ENCODE assay signal across 19 cellular contexts in the genomic region with DNA sequence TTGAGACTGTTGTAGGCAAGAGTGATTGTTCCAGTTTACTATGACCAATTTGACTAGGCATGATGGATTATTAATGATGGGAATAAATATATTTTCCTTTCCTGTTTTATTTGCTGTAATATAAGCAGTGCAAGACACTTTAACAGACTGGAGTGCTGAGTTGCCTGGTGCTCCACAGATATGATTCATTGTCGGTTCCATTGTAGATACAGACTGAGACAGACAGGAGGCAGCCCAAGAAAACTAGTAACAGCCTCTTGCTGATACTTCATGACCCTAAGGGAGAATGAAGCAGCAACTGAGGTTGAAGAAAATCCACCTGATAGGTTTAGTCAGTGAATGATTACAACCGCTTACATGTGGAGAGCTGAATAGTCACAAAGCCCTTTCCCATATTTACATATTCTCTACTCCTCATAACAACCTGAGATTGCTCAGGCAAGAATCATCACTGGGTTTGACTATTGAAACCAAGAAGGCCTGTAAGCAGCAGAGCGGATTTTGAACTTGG.
"Had no signal": no experiment of that assay in that cellular context is flagged by ENCODE, and none has a peak within 500 bp of the region (broad histone marks: within the 10 kb centered on the region; RNA-seq: fewer than 3 reads in every experiment).

No MANE protein-coding gene starts in this region.

- H3K36me3 Mint-ChIP-seq: naive thymus-derived CD8-positive, alpha-beta T cell had no signal

- H3K27ac Mint-ChIP-seq: activated B cell treated with CpG ODN at 0.5 μM for 24 hours; activated CD4-positive, alpha-beta T cell treated with anti-CD3 and anti-CD28 coated beads, Interleukin-2, amount 10 ng/mL, durations not matched to agents 24 days and 14 days; activated CD8-positive, alpha-beta T cell treated with anti-CD3 and anti-CD28 coated beads for 36 hours; activated naive CD4-positive, alpha-beta T cell treated with anti-CD3 and anti-CD28 coated beads, Interleukin-2, amount 10 ng/mL, durations not matched to agents 7 days and 5 days; activated naive CD8-positive, alpha-beta T cell treated with anti-CD3 and anti-CD28 coated beads, Interleukin-2, amount 50 U/mL, for 24 hours; naive thymus-derived CD8-positive, alpha-beta T cell had no signal

- H3K27ac ChIP-seq: ascending aorta, ovary, psoas muscle, tibial nerve, vagina had no signal

- H3K36me3 ChIP-seq: ascending aorta, ovary, tibial nerve, vagina had no signal

- DNase-seq: activated B cell treated with CpG ODN at 0.5 μM for 24 hours; activated CD4-positive, alpha-beta T cell treated with anti-CD3 and anti-CD28 coated beads, Interleukin-2, amount 10 ng/mL, durations not matched to agents 24 days and 14 days; activated CD8-positive, alpha-beta T cell treated with anti-CD3 and anti-CD28 coated beads for 36 hours; activated naive CD4-positive, alpha-beta T cell treated with anti-CD3 and anti-CD28 coated beads, Interleukin-2, amount 10 ng/mL, durations not matched to agents 7 days and 5 days; activated naive CD8-positive, alpha-beta T cell treated with anti-CD3 and anti-CD28 coated beads, Interleukin-2, amount 50 U/mL, for 24 hours; activated T-cell treated with anti-CD3 and anti-CD28 coated beads, Interleukin-2, amount 50 U/mL, for 1 hour; effector CD8-positive, alpha-beta T cell; head of caudate nucleus; kidney glomerular epithelial cell; naive thymus-derived CD8-positive, alpha-beta T cell; ovary; psoas muscle; right cardiac atrium; stimulated activated CD4-positive, alpha-beta T cell treated with anti-CD3 and anti-CD28 coated beads, Interleukin-2, amount 100 ng/mL, for 24 hours; stimulated activated naive CD8-positive, alpha-beta T cell treated with anti-CD3 and anti-CD28 coated beads, Interleukin-15, Interleukin-2, amounts not matched to agents 100 U/mL and 50 U/mL, for 24 hours; substantia nigra had no signal

- ATAC-seq: activated CD8-positive, alpha-beta T cell treated with anti-CD3 and anti-CD28 coated beads for 36 hours; activated naive CD8-positive, alpha-beta T cell treated with anti-CD3 and anti-CD28 coated beads, Interleukin-2, amount 50 U/mL, for 24 hours; naive thymus-derived CD8-positive, alpha-beta T cell; psoas muscle; right cardiac atrium; stimulated activated naive CD8-positive, alpha-beta T cell treated with anti-CD3 and anti-CD28 coated beads, Interleukin-15, Interleukin-2, amounts not matched to agents 100 U/mL and 50 U/mL, for 24 hours had no signal

- H3K9me3 Mint-ChIP-seq: activated B cell treated with CpG ODN at 0.5 μM for 24 hours; activated CD4-positive, alpha-beta T cell treated with anti-CD3 and anti-CD28 coated beads, Interleukin-2, amount 10 ng/mL, durations not matched to agents 24 days and 14 days; activated CD8-positive, alpha-beta T cell treated with anti-CD3 and anti-CD28 coated beads for 36 hours; activated naive CD4-positive, alpha-beta T cell treated with anti-CD3 and anti-CD28 coated beads, Interleukin-2, amount 10 ng/mL, durations not matched to agents 7 days and 5 days; activated naive CD8-positive, alpha-beta T cell treated with anti-CD3 and anti-CD28 coated beads, Interleukin-2, amount 50 U/mL, for 24 hours; naive thymus-derived CD8-positive, alpha-beta T cell had no signal

- H3K27me3 ChIP-seq: ascending aorta, ovary, tibial nerve, vagina had no signal

- H3K9me3 ChIP-seq: ascending aorta, ovary, psoas muscle, vagina had no signal

- H3K4me3 Mint-ChIP-seq: activated B cell treated with CpG ODN at 0.5 μM for 24 hours; activated CD4-positive, alpha-beta T cell treated with anti-CD3 and anti-CD28 coated beads, Interleukin-2, amount 10 ng/mL, durations not matched to agents 24 days and 14 days; activated CD8-positive, alpha-beta T cell treated with anti-CD3 and anti-CD28 coated beads for 36 hours; activated naive CD4-positive, alpha-beta T cell treated with anti-CD3 and anti-CD28 coated beads, Interleukin-2, amount 10 ng/mL, durations not matched to agents 7 days and 5 days; activated naive CD8-positive, alpha-beta T cell treated with anti-CD3 and anti-CD28 coated beads, Interleukin-2, amount 50 U/mL, for 24 hours; naive thymus-derived CD8-positive, alpha-beta T cell had no signal

- H3K27me3 Mint-ChIP-seq: activated B cell treated with CpG ODN at 0.5 μM for 24 hours; activated CD8-positive, alpha-beta T cell treated with anti-CD3 and anti-CD28 coated beads for 36 hours; activated naive CD8-positive, alpha-beta T cell treated with anti-CD3 and anti-CD28 coated beads, Interleukin-2, amount 50 U/mL, for 24 hours had no signal

- H3K4me1 Mint-ChIP-seq: activated naive CD4-positive, alpha-beta T cell treated with anti-CD3 and anti-CD28 coated beads, Interleukin-2, amount 10 ng/mL, durations not matched to agents 7 days and 5 days; activated naive CD8-positive, alpha-beta T cell treated with anti-CD3 and anti-CD28 coated beads, Interleukin-2, amount 50 U/mL, for 24 hours had no signal

- H3K4me3 ChIP-seq: ascending aorta, ovary, psoas muscle, tibial nerve, vagina had no signal
